In the genomic region with DNA sequence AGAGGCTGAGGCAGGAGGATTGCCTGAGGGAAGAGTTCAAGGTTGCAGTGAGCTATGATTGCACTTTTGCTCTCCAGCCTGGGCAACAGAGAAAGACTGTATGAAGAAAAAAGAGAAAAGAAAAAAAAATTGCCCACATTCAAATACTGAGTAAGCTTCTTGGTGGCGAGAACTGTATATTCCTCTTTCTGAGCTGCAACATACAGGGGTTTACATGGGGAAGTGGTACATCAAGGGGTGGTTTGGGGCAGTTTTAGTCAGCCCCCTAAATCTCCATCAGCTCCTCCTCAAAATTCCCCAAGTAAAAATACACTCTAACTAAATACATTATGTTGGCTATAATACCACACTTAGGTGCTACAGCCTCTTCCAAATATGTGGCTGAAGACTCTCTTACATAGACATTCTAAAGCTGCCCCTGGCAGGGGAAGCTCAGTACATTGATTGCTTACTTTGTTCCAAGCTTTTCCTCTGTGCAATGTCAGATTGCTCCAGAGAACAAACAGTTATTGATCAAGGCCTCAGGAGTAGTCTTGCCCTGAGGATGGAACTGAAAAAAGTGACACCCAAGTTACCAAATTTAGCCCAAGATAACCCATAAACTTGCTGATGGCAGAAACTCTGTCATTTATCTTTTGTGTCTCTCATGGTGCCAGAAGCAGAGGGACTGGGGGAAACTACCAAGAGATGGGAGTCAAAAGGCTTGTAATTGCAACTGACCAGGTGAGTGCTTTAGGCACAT, we compare ENCODE assay signal across 15 cellular contexts.
DNase-seq lines count a peak whose midpoint lies in the region; ATAC-seq and TF ChIP-seq lines count a peak whose summit lies in the region.
"Had no signal": no experiment of that assay in that cellular context is flagged by ENCODE, and none has a peak within 500 bp of the region (broad histone marks: within the 10 kb centered on the region; RNA-seq: fewer than 3 reads in every experiment).

No MANE protein-coding gene starts in this region.

- no peak overlapping the region for H3K4me3 ChIP-seq in SJCRH30
- H3K4me3 ChIP-seq: ascending aorta, testis had no signal

- H3K9me3 Mint-ChIP-seq in activated CD4-positive, alpha-beta T cell treated with anti-CD3 and anti-CD28 coated beads, Interleukin-2, amount 10 ng/mL, durations not matched to agents 7 days and 5 days, result peaks cover 7% of the 10 kb centered on the region
- no peaks in the 10 kb centered on the region for H3K9me3 Mint-ChIP-seq in T-cell
- no peaks in the 10 kb centered on the region for H3K9me3 Mint-ChIP-seq in natural killer cell

- H3K36me3 ChIP-seq in SJCRH30, result no peaks in the 10 kb centered on the region
- H3K36me3 ChIP-seq: ascending aorta, lower lobe of right lung had no signal

- no peak overlapping the region for H3K4me3 Mint-ChIP-seq in activated CD4-positive, alpha-beta T cell treated with anti-CD3 and anti-CD28 coated beads, Interleukin-2, amount 10 ng/mL, durations not matched to agents 7 days and 5 days
- H3K4me3 Mint-ChIP-seq in T-cell (peak overlapping the region; percentile 95 to 100 (median 98)), natural killer cell (peak overlapping the region; percentile 100)

- no peaks in the 10 kb centered on the region for H3K9me3 ChIP-seq in SJCRH30 (replicated peaks)
- H3K9me3 ChIP-seq: lower lobe of right lung, testis had no signal

- H3K4me1 Mint-ChIP-seq in activated CD4-positive, alpha-beta T cell treated with anti-CD3 and anti-CD28 coated beads, Interleukin-2, amount 10 ng/mL, durations not matched to agents 7 days and 5 days, result peaks cover 48% of the 10 kb centered on the region
- H3K4me1 Mint-ChIP-seq in T-cell, result peaks cover 54 to 60% (median 55%) of the 10 kb centered on the region in 3 donors
- H3K4me1 Mint-ChIP-seq in natural killer cell, result peaks cover 48 to 51% of the 10 kb centered on the region in 2 donors

- no peak overlapping the region for H3K27ac ChIP-seq in SJCRH30
- H3K27ac ChIP-seq: ascending aorta, lower lobe of right lung, RWPE1, testis had no signal

- H3K36me3 Mint-ChIP-seq in activated CD4-positive, alpha-beta T cell treated with anti-CD3 and anti-CD28 coated beads, Interleukin-2, amount 10 ng/mL, durations not matched to agents 7 days and 5 days (ENCODE audit: low read depth), result peaks cover 28% of the 10 kb centered on the region
- H3K36me3 Mint-ChIP-seq in T-cell, result no peaks in the 10 kb centered on the region
- H3K36me3 Mint-ChIP-seq in natural killer cell, result peaks cover 6% of the 10 kb centered on the region

- peak; percentile 33 for ATAC-seq in GM21723 (IDR thresholded peaks at IDR 0.05; ENCODE audit: unreplicated experiment)
- no peak for ATAC-seq in T-cell (replicated peaks in 1 of 4)
- no peak for ATAC-seq in natural killer cell
- no peak for ATAC-seq in omental fat pad (ENCODE audit: low FRiP score)
- no peak for ATAC-seq in GM18907 (IDR thresholded peaks at IDR 0.05; ENCODE audit: unreplicated experiment)

- TF ChIP-seq CTCF in natural killer cell (IDR thresholded peaks at IDR 0.05) (no peak), omental fat pad (IDR thresholded peaks at IDR 0.05) (no peak)

- intact Hi-C loops in natural killer cell (cut with micrococcal nuclease), result no loop called here

- CTCF ChIA-PET in activated CD4-positive, alpha-beta T cell treated with anti-CD3 and anti-CD28 coated beads, Interleukin-2, amount 10 ng/mL, durations not matched to agents 7 days and 5 days (lab: Charles Lee), result interaction anchor here (0.6 to 8.0 kb wide), 11 partner anchors 8 to 22 kb away, joined by 3 to 57 read pairs (median 4); no protein-coding TSS in a partner anchor
- CTCF ChIA-PET in T-cell (lab: Charles Lee), result interaction anchor here (0.6 to 2.8 kb wide), 13 partner anchors 9 to 187 kb away, joined by 3 to 28 read pairs (median 4); no protein-coding TSS in a partner anchor

- POLR2A ChIA-PET in activated CD4-positive, alpha-beta T cell treated with anti-CD3 and anti-CD28 coated beads, Interleukin-2, amount 10 ng/mL, durations not matched to agents 7 days and 5 days (lab: Charles Lee), result no interaction called here
- POLR2A ChIA-PET in T-cell (lab: Charles Lee), result interaction anchor here (0.6 to 1.8 kb wide), 5 partner anchors 8 to 472 kb away, joined by 3 to 9 read pairs (median 5); no protein-coding TSS in a partner anchor

- no peaks in the 10 kb centered on the region for H3K27me3 ChIP-seq in SJCRH30
- H3K27me3 ChIP-seq: ascending aorta, testis had no signal

- H3K27ac Mint-ChIP-seq in activated CD4-positive, alpha-beta T cell treated with anti-CD3 and anti-CD28 coated beads, Interleukin-2, amount 10 ng/mL, durations not matched to agents 7 days and 5 days, result peak overlapping the region; percentile 95
- peak overlapping the region; percentile 95 to 100 for H3K27ac Mint-ChIP-seq in T-cell
- peak overlapping the region; percentile 99 to 100 for H3K27ac Mint-ChIP-seq in natural killer cell

- no peaks in the 10 kb centered on the region for H3K4me1 ChIP-seq in SJCRH30
- H3K4me1 ChIP-seq: ascending aorta, testis had no signal

- no peak for DNase-seq in activated CD4-positive, alpha-beta T cell treated with anti-CD3 and anti-CD28 coated beads, Interleukin-2, amount 10 ng/mL, durations not matched to agents 7 days and 5 days
- no peak for DNase-seq in activated CD4-positive, alpha-beta T cell treated with anti-CD3 and anti-CD28 coated beads for 1 hour
- DNase-seq in T-cell (no peak), natural killer cell (no peak), omental fat pad (ENCODE audit: low spot score) (no peak), SJCRH30 (no peak)
- DNase-seq: activated CD8-positive, alpha-beta memory T cell treated with anti-CD3 and anti-CD28 coated beads, Interleukin-2, amount 50 U/mL, for 48 hours; lower lobe of right lung; NCI-H2029; occipital lobe; testis had no signal

- no peaks in the 10 kb centered on the region for H3K27me3 Mint-ChIP-seq in activated CD4-positive, alpha-beta T cell treated with anti-CD3 and anti-CD28 coated beads, Interleukin-2, amount 10 ng/mL, durations not matched to agents 7 days and 5 days
- H3K27me3 Mint-ChIP-seq in T-cell (no peaks in the 10 kb centered on the region), natural killer cell (ENCODE audit: low read depth in 2 of 2) (peaks cover 0 to 2% of the 10 kb centered on the region in 2 donors)
